In genomic region chr3:77189684-77190083, GRCh38 we compare ENCODE assay signal across 32 cellular contexts.
"Had no signal": no experiment of that assay in that cellular context is flagged by ENCODE, and none has a peak within 500 bp of the region (broad histone marks: within the 10 kb centered on the region; RNA-seq: fewer than 3 reads in every experiment).

No MANE protein-coding gene starts in this region.

- H3K27ac Mint-ChIP-seq: activated CD4-positive, alpha-beta memory T cell treated with anti-CD3 and anti-CD28 coated beads for 36 hours; activated naive CD4-positive, alpha-beta T cell treated with anti-CD3 and anti-CD28 coated beads, Interleukin-2, amount 10 ng/mL, durations not matched to agents 7 days and 5 days; activated naive CD8-positive, alpha-beta T cell treated with anti-CD3 and anti-CD28 coated beads, Interleukin-2, amount 10 ng/mL, durations not matched to agents 7 days and 5 days; naive B cell; stimulated activated effector memory CD8-positive, alpha-beta T cell treated with anti-CD3 and anti-CD28 coated beads, Interleukin-12 subunit alpha, Interleukin-12 subunit beta, amount 100 ng/mL, for 72 hours; stimulated activated naive CD8-positive, alpha-beta T cell treated with anti-CD3 and anti-CD28 coated beads, Interleukin-15, amount 100 ng/mL, for 72 hours; T-helper 17 cell had no signal

- H3K9ac ChIP-seq: parathyroid adenoma had no signal

- H3K36me3 Mint-ChIP-seq: activated CD4-positive, alpha-beta memory T cell treated with anti-CD3 and anti-CD28 coated beads for 36 hours; activated naive CD4-positive, alpha-beta T cell treated with anti-CD3 and anti-CD28 coated beads, Interleukin-2, amount 10 ng/mL, durations not matched to agents 7 days and 5 days; activated naive CD8-positive, alpha-beta T cell treated with anti-CD3 and anti-CD28 coated beads, Interleukin-2, amount 10 ng/mL, durations not matched to agents 7 days and 5 days; brain; naive B cell; stimulated activated effector memory CD8-positive, alpha-beta T cell treated with anti-CD3 and anti-CD28 coated beads, Interleukin-12 subunit alpha, Interleukin-12 subunit beta, amount 100 ng/mL, for 72 hours had no signal

- H3K27me3 Mint-ChIP-seq: activated CD4-positive, alpha-beta memory T cell treated with anti-CD3 and anti-CD28 coated beads for 36 hours; activated naive CD4-positive, alpha-beta T cell treated with anti-CD3 and anti-CD28 coated beads, Interleukin-2, amount 10 ng/mL, durations not matched to agents 7 days and 5 days; activated naive CD8-positive, alpha-beta T cell treated with anti-CD3 and anti-CD28 coated beads, Interleukin-2, amount 10 ng/mL, durations not matched to agents 7 days and 5 days; brain; naive B cell; stimulated activated naive CD8-positive, alpha-beta T cell treated with anti-CD3 and anti-CD28 coated beads, Interleukin-15, amount 100 ng/mL, for 72 hours; T-helper 17 cell had no signal

- H3K27me3 ChIP-seq: ascending aorta, cardiac muscle cell, colonic mucosa, dorsolateral prefrontal cortex, heart left ventricle, sigmoid colon, thyroid gland, upper lobe of left lung, vagina had no signal

- H3K4me1 Mint-ChIP-seq: activated naive CD4-positive, alpha-beta T cell treated with anti-CD3 and anti-CD28 coated beads, Interleukin-2, amount 10 ng/mL, durations not matched to agents 7 days and 5 days; activated naive CD8-positive, alpha-beta T cell treated with anti-CD3 and anti-CD28 coated beads, Interleukin-2, amount 10 ng/mL, durations not matched to agents 7 days and 5 days; naive B cell; stimulated activated effector memory CD8-positive, alpha-beta T cell treated with anti-CD3 and anti-CD28 coated beads, Interleukin-12 subunit alpha, Interleukin-12 subunit beta, amount 100 ng/mL, for 72 hours; stimulated activated naive CD8-positive, alpha-beta T cell treated with anti-CD3 and anti-CD28 coated beads, Interleukin-15, amount 100 ng/mL, for 72 hours; T-helper 17 cell had no signal

- DNase-seq: activated CD4-positive, alpha-beta memory T cell treated with anti-CD3 and anti-CD28 coated beads for 36 hours; activated CD4-positive, alpha-beta T cell treated with anti-CD3 and anti-CD28 coated beads for 48 hours; activated CD8-positive, alpha-beta memory T cell treated with anti-CD3 and anti-CD28 coated beads, Interleukin-2, amount 50 U/mL, for 4 hours; activated gamma-delta T cell; activated naive CD4-positive, alpha-beta T cell treated with anti-CD3 and anti-CD28 coated beads, Interleukin-2, amount 10 ng/mL, durations not matched to agents 7 days and 5 days; activated naive CD8-positive, alpha-beta T cell treated with anti-CD3 and anti-CD28 coated beads, Interleukin-2, amount 10 ng/mL, durations not matched to agents 7 days and 5 days; activated T-cell treated with anti-CD3 and anti-CD28 coated beads, Interleukin-2, amount 50 U/mL, for 1 hour; cerebellar nuclear complex; colonic mucosa; dorsolateral prefrontal cortex; foreskin fibroblast; heart left ventricle; kidney glomerular epithelial cell; naive B cell; nucleus accumbens; psoas muscle; sigmoid colon; small intestine; stimulated activated CD4-positive, alpha-beta T cell treated with anti-CD3 and anti-CD28 coated beads, Interleukin-4, amount 100 ng/mL, for 24 hours; stimulated activated naive CD8-positive, alpha-beta T cell treated with anti-CD3 and anti-CD28 coated beads, Interleukin-15, amount 100 ng/mL, for 72 hours; substantia nigra; T-helper 17 cell; thyroid gland; upper lobe of left lung had no signal

- H3K4me3 ChIP-seq: cardiac muscle cell, colonic mucosa, dorsolateral prefrontal cortex, lung, psoas muscle, sigmoid colon, thyroid gland, upper lobe of left lung, vagina had no signal

- H2AFZ ChIP-seq: parathyroid adenoma had no signal

- H3K9me3 ChIP-seq: ascending aorta, colonic mucosa, heart left ventricle, psoas muscle, sigmoid colon, thyroid gland, upper lobe of left lung, vagina had no signal

- H3K27ac ChIP-seq: colonic mucosa, parathyroid adenoma, psoas muscle, thyroid gland, upper lobe of left lung had no signal

- H3K36me3 ChIP-seq: ascending aorta, cardiac muscle cell, colonic mucosa, heart left ventricle, sigmoid colon, thyroid gland, upper lobe of left lung, vagina had no signal

- H3K79me2 ChIP-seq: parathyroid adenoma had no signal

- H3K9me3 Mint-ChIP-seq: activated naive CD4-positive, alpha-beta T cell treated with anti-CD3 and anti-CD28 coated beads, Interleukin-2, amount 10 ng/mL, durations not matched to agents 7 days and 5 days; activated naive CD8-positive, alpha-beta T cell treated with anti-CD3 and anti-CD28 coated beads, Interleukin-2, amount 10 ng/mL, durations not matched to agents 7 days and 5 days; brain; neural crest cell had no signal

- H3K4me1 ChIP-seq: ascending aorta, colonic mucosa, parathyroid adenoma, upper lobe of left lung had no signal

- H3K4me3 Mint-ChIP-seq: activated CD4-positive, alpha-beta memory T cell treated with anti-CD3 and anti-CD28 coated beads for 36 hours; activated naive CD4-positive, alpha-beta T cell treated with anti-CD3 and anti-CD28 coated beads, Interleukin-2, amount 10 ng/mL, durations not matched to agents 7 days and 5 days; activated naive CD8-positive, alpha-beta T cell treated with anti-CD3 and anti-CD28 coated beads, Interleukin-2, amount 10 ng/mL, durations not matched to agents 7 days and 5 days; naive B cell; neural crest cell; stimulated activated effector memory CD8-positive, alpha-beta T cell treated with anti-CD3 and anti-CD28 coated beads, Interleukin-12 subunit alpha, Interleukin-12 subunit beta, amount 100 ng/mL, for 72 hours; stimulated activated naive CD8-positive, alpha-beta T cell treated with anti-CD3 and anti-CD28 coated beads, Interleukin-15, amount 100 ng/mL, for 72 hours; T-helper 17 cell had no signal
